Comparison of ENCODE assay signal across 34 cellular contexts in the genomic region with DNA sequence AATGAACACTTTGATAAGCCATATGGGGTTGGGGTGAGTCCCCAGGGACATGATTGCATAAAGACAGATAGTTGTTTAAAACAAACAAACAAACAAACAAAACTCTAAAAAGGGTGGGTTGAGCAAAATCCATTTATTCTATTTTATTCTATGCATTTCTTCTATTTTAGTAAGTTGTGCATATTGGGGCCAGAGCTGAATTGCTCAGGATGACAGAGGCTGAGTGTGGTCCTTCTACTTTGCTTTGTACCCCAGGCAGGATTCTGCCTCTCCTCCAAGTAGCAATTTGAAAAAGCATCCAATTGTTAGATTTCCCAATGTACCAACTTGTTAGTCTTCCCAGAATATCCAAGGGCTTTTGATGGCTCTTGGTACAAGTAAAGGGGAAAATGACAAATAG.
"Had no signal": no experiment of that assay in that cellular context is flagged by ENCODE, and none has a peak within 500 bp of the region (broad histone marks: within the 10 kb centered on the region; RNA-seq: fewer than 3 reads in every experiment).

No MANE protein-coding gene starts in this region.

- DNase-seq: Karpas-422, Kasumi-1, MG63, MM.1S, NCI-H1048, NCI-H1092, NCI-H1092 treated with DMSO at 0.1 percent for 48 hours, NCI-H1105, NCI-H1105 treated with DMSO at 0.1 percent for 48 hours, NCI-H1417, NCI-H1417 treated with DMSO at 0.1 percent for 48 hours, NCI-H1436, NCI-H1436 treated with DMSO at 0.1 percent for 48 hours, NCI-H146, NCI-H1694, NCI-H1694 treated with DMSO at 0.1 percent for 48 hours, NCI-H187, NCI-H187 treated with DMSO at 0.1 percent for 48 hours, NCI-H1930, NCI-H2029, NCI-H2029 treated with DMSO at 0.1 percent for 48 hours, NCI-H2081, NCI-H2081 treated with DMSO at 0.1 percent for 48 hours, NCI-H2107, NCI-H2171, NCI-H2171 treated with DMSO at 0.1 percent for 48 hours, NCI-H2227 treated with DMSO at 0.1 percent for 48 hours, NCI-H226, NCI-H345, NCI-H446, NCI-H446 treated with DMSO at 0.1 percent for 48 hours, NCI-H510A, NCI-H510A treated with DMSO at 0.1 percent for 48 hours, NCI-H524 had no signal

- H3K36me3 ChIP-seq: MG63 had no signal

- H3K27me3 ChIP-seq: MG63 had no signal

- H3K4me3 ChIP-seq: MG63 had no signal

- H3K9me3 ChIP-seq: MG63 had no signal
